1 cellular context compared by ENCODE assay signal in genomic region chr14:80946187-80946586, GRCh38.
TF ChIP-seq lines count a peak whose summit lies in the region.

No MANE protein-coding gene starts in this region.

TF ChIP-seq in IMR-90, 13 proteins besides CTCF, POLR2A, EP300 and RAD21:
- TF ChIP-seq FOS (IDR thresholded peaks at IDR 0.05; ENCODE audit: low read depth, low read length) (0 out of 2 replicates have a peak, but pooled peaks have one; percentile 25), RCOR1 (IDR thresholded peaks at IDR 0.05; ENCODE audit: insufficient replicate concordance, low read length) (no peak), MXI1 (IDR thresholded peaks at IDR 0.05; ENCODE audit: borderline replicate concordance, low read depth, low read length) (no peak), BHLHE40 (IDR thresholded peaks at IDR 0.05; ENCODE audit: low read depth, low read length) (no peak)
